In the genomic region with DNA sequence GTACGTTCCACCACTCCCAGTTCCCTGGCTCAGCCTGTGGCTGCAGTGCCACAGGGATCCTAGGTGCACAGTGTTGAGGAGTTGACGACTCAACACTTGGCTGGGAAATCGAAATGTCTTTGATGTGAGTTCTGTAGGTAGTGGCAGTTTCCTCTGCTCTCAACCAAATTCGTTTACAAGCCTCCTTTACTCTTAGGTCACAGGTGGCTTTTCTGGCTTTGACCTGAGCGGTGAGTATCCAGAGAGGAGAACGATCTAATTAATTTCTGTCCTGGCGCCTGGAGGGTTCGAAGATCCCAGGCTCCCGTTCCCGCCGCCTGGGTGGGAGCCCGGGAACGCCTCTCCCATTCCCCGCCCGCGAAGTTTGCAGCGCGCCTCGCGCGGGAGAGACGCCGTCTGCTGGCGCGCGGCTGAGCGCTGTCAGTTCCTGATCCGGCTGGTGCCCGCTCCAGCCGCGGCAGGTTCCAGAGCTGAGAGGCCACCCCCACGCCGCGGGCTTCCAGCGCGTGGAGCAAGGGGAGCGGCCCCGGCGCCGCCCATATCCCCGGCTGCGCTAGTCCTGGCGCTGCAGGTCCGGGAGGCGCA, we compare ENCODE assay signal across 8 cellular contexts. TPM values are rescaled to one million over a fixed set of nuclear protein-coding genes. Genes with fewer than 3 reads are reported as not detected.
DNase-seq lines count a peak whose midpoint lies in the region; ATAC-seq and TF ChIP-seq lines count a peak whose summit lies in the region.

Gene LAMA3, plus strand, starts transcription at position 423 of the 585 bp plus-strand sequence. CDS start 231 bp downstream, outside the sequence.

- no peaks in the 10 kb centered on the region for H4K20me1 ChIP-seq in MM.1S (ENCODE audit: insufficient read depth, low read length)

- H3K79me2 ChIP-seq in MM.1S (ENCODE audit: low read length), result no peaks in the 10 kb centered on the region

- TF ChIP-seq CTCF in GM12874 (IDR thresholded peaks at IDR 0.05; ENCODE audit: insufficient read depth, low read depth, low read length) (peak; percentile 46), MM.1S (IDR thresholded peaks at IDR 0.05; ENCODE audit: low read length) (peak; percentile 8; the same call in 1 of the 2 replicates)

- H3F3A ChIP-seq in MM.1S (ENCODE audit: insufficient read depth, low read length), result no peaks in the 10 kb centered on the region

- peak within 1 kb of the TSS; percentile 12; the same call in 1 of the 2 replicates for H3K9ac ChIP-seq in MM.1S (ENCODE audit: low read length)

- H3K27me3 ChIP-seq in MM.1S (replicated peaks; ENCODE audit: insufficient read depth, low read length), result no peaks in the 10 kb centered on the region
- H3K27me3 ChIP-seq in effector memory CD4-positive, alpha-beta T cell (replicated peaks; ENCODE audit: control insufficient read depth, insufficient read depth, low read length, poor library complexity, severe bottlenecking), result peaks cover 35% of the 10 kb centered on the region

- no peaks in the 10 kb centered on the region for H3K36me3 ChIP-seq in MM.1S (replicated peaks; ENCODE audit: insufficient read depth, low read length)
- no peaks in the 10 kb centered on the region for H3K36me3 ChIP-seq in effector memory CD4-positive, alpha-beta T cell (ENCODE audit: control insufficient read depth, insufficient read depth, low read length)

- H2AFZ ChIP-seq in MM.1S (ENCODE audit: low read length), result peak within 1 kb of the TSS; percentile 88

- no peaks in the 10 kb centered on the region for H3K9me2 ChIP-seq in MM.1S (replicated peaks; ENCODE audit: insufficient read depth, low read length)

- ATAC-seq in activated CD4-positive, alpha-beta T cell treated with anti-CD3 and anti-CD28 coated beads for 36 hours, result peak; percentile 76
- peak; percentile 79 for ATAC-seq in stimulated activated naive CD8-positive, alpha-beta T cell treated with anti-CD3 and anti-CD28 coated beads, Interleukin-15, amount 100 ng/mL, for 72 hours
- ATAC-seq in HG03135 (IDR thresholded peaks at IDR 0.05; ENCODE audit: unreplicated experiment) (no peak), HG02870 (IDR thresholded peaks at IDR 0.05; ENCODE audit: unreplicated experiment) (no peak)

- peaks cover 5% of the 10 kb centered on the region for H3K4me1 Mint-ChIP-seq in activated CD4-positive, alpha-beta T cell treated with anti-CD3 and anti-CD28 coated beads for 36 hours
- H3K4me1 Mint-ChIP-seq in stimulated activated naive CD8-positive, alpha-beta T cell treated with anti-CD3 and anti-CD28 coated beads, Interleukin-15, amount 100 ng/mL, for 72 hours, result peaks cover 12% of the 10 kb centered on the region

- DNase-seq in MM.1S, result peak; percentile 24
- DNase-seq in activated CD4-positive, alpha-beta T cell treated with anti-CD3 and anti-CD28 coated beads for 36 hours, result peak; percentile 57
- peak in 1 of 3 donors; percentile 3 for DNase-seq in effector memory CD4-positive, alpha-beta T cell
- DNase-seq in medulla oblongata (ENCODE audit: extremely low spot score), result peak; percentile 7
- peak; percentile 7 to 20 for DNase-seq in stimulated activated naive CD8-positive, alpha-beta T cell treated with anti-CD3 and anti-CD28 coated beads, Interleukin-15, amount 100 ng/mL, for 72 hours

- peak within 1 kb of the TSS; percentile 59 for H3K4me3 Mint-ChIP-seq in activated CD4-positive, alpha-beta T cell treated with anti-CD3 and anti-CD28 coated beads for 36 hours
- peak within 1 kb of the TSS; percentile 58 to 63 for H3K4me3 Mint-ChIP-seq in stimulated activated naive CD8-positive, alpha-beta T cell treated with anti-CD3 and anti-CD28 coated beads, Interleukin-15, amount 100 ng/mL, for 72 hours

- peak within 1 kb of the TSS; percentile 57 for H3K4me3 ChIP-seq in MM.1S (ENCODE audit: low read length)
- H3K4me3 ChIP-seq in effector memory CD4-positive, alpha-beta T cell (ENCODE audit: insufficient read depth, low read depth, low read length, poor library complexity, severe bottlenecking), result peak within 1 kb of the TSS; percentile 55

- H3K36me3 Mint-ChIP-seq in activated CD4-positive, alpha-beta T cell treated with anti-CD3 and anti-CD28 coated beads for 36 hours (ENCODE audit: low read depth), result no peaks in the 10 kb centered on the region

- H3K9me3 ChIP-seq in MM.1S (replicated peaks; ENCODE audit: insufficient read depth, low read length), result no peaks in the 10 kb centered on the region
- H3K9me3 ChIP-seq in effector memory CD4-positive, alpha-beta T cell (ENCODE audit: control insufficient read depth, low read length), result no peaks in the 10 kb centered on the region

- intact Hi-C loops in activated CD4-positive, alpha-beta T cell treated with anti-CD3 and anti-CD28 coated beads for 36 hours (cut with DNase I, micrococcal nuclease), result no loop called here

- CTCF ChIA-PET in activated CD4-positive, alpha-beta T cell treated with anti-CD3 and anti-CD28 coated beads for 36 hours (lab: Charles Lee), result interaction anchor here (1.4 kb wide), 1 partner anchor 28 kb away, joined by 4 read pairs; no protein-coding TSS in a partner anchor

- POLR2A ChIA-PET in activated CD4-positive, alpha-beta T cell treated with anti-CD3 and anti-CD28 coated beads for 36 hours (lab: Charles Lee), result no interaction called here

- H3K4me2 ChIP-seq in MM.1S (ENCODE audit: low read depth, low read length), result peak within 1 kb of the TSS; percentile 97

- no peak within 1 kb of the TSS for H3K27ac ChIP-seq in MM.1S (ENCODE audit: low read length)
- no peak within 1 kb of the TSS for H3K27ac ChIP-seq in effector memory CD4-positive, alpha-beta T cell (ENCODE audit: insufficient read depth, low read length, poor library complexity, severe bottlenecking)

- no peaks in the 10 kb centered on the region for H3K4me1 ChIP-seq in MM.1S (ENCODE audit: low read length)
- peaks cover 9% of the 10 kb centered on the region for H3K4me1 ChIP-seq in effector memory CD4-positive, alpha-beta T cell (ENCODE audit: control insufficient read depth, insufficient read depth, low read length, poor library complexity, severe bottlenecking)

- no peak within 1 kb of the TSS for H3K27ac Mint-ChIP-seq in activated CD4-positive, alpha-beta T cell treated with anti-CD3 and anti-CD28 coated beads for 36 hours
- H3K27ac Mint-ChIP-seq in stimulated activated naive CD8-positive, alpha-beta T cell treated with anti-CD3 and anti-CD28 coated beads, Interleukin-15, amount 100 ng/mL, for 72 hours, result no peak within 1 kb of the TSS

- peaks cover 35% of the 10 kb centered on the region for H3K27me3 Mint-ChIP-seq in activated CD4-positive, alpha-beta T cell treated with anti-CD3 and anti-CD28 coated beads for 36 hours
- peaks cover 74% of the 10 kb centered on the region for H3K27me3 Mint-ChIP-seq in stimulated activated naive CD8-positive, alpha-beta T cell treated with anti-CD3 and anti-CD28 coated beads, Interleukin-15, amount 100 ng/mL, for 72 hours

- H3K9me3 Mint-ChIP-seq in activated CD4-positive, alpha-beta T cell treated with anti-CD3 and anti-CD28 coated beads for 36 hours (ENCODE audit: low read depth), result no peaks in the 10 kb centered on the region
- no peaks in the 10 kb centered on the region for H3K9me3 Mint-ChIP-seq in stimulated activated naive CD8-positive, alpha-beta T cell treated with anti-CD3 and anti-CD28 coated beads, Interleukin-15, amount 100 ng/mL, for 72 hours

RNA-seq across cellular contexts. Expression of gene LAMA3, which starts in this region (rescaled TPM):
- total RNA-seq in activated CD4-positive, alpha-beta T cell treated with anti-CD3 and anti-CD28 coated beads for 36 hours, result under 1 TPM; 0.07 to 0.09 TPM

Comparison
In these comparisons a context has a peak if more than half of its experiments do, and no peak if none do; other contexts are left out.
1. Peak in DNase-seq and ATAC-seq in activated CD4-positive, alpha-beta T cell treated with anti-CD3 and anti-CD28 coated beads for 36 hours; RNA of the gene not detected or under 1 TPM.